1 cellular context compared by ENCODE assay signal in genomic region chr3:158456114-158456513, GRCh38.
TF ChIP-seq lines count a peak whose summit lies in the region.

No MANE protein-coding gene starts in this region.

TF ChIP-seq in SK-N-SH, 30 proteins besides CTCF, POLR2A, EP300 and RAD21 (continued from another document):
- TF ChIP-seq IRF3 (IDR thresholded peaks at IDR 0.05; ENCODE audit: low read depth, low read length) (no peak), TCF12 (IDR thresholded peaks at IDR 0.05) (no peak), EZH2phosphoT487 (IDR thresholded peaks at IDR 0.05; ENCODE audit: borderline replicate concordance, low read depth) (no peak), CHD2 (IDR thresholded peaks at IDR 0.05; ENCODE audit: low read length, partially characterized antibody) (no peak), FOXJ3 (CRISPR knock-in tag; IDR thresholded peaks at IDR 0.05) (no peak), TAF1 (IDR thresholded peaks at IDR 0.05; ENCODE audit: borderline replicate concordance, low read depth, low read length) (no peak)
- TF ChIP-seq, protein P1, sequence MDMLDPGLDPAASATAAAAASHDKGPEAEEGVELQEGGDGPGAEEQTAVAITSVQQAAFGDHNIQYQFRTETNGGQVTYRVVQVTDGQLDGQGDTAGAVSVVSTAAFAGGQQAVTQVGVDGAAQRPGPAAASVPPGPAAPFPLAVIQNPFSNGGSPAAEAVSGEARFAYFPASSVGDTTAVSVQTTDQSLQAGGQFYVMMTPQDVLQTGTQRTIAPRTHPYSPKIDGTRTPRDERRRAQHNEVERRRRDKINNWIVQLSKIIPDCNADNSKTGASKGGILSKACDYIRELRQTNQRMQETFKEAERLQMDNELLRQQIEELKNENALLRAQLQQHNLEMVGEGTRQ (IDR thresholded peaks at IDR 0.05; ENCODE audit: borderline replicate concordance, low read depth, low read length), result no peak
